ENCODE assay signal across 1 cellular context in genomic region chr9:5110867-5111681, GRCh38.
TF ChIP-seq lines count a peak whose summit lies in the region.

No MANE protein-coding gene starts in this region.

TF ChIP-seq in HepG2, 621 proteins besides CTCF, POLR2A, EP300 and RAD21 (continued from another document):
- TF ChIP-seq, protein P1, sequence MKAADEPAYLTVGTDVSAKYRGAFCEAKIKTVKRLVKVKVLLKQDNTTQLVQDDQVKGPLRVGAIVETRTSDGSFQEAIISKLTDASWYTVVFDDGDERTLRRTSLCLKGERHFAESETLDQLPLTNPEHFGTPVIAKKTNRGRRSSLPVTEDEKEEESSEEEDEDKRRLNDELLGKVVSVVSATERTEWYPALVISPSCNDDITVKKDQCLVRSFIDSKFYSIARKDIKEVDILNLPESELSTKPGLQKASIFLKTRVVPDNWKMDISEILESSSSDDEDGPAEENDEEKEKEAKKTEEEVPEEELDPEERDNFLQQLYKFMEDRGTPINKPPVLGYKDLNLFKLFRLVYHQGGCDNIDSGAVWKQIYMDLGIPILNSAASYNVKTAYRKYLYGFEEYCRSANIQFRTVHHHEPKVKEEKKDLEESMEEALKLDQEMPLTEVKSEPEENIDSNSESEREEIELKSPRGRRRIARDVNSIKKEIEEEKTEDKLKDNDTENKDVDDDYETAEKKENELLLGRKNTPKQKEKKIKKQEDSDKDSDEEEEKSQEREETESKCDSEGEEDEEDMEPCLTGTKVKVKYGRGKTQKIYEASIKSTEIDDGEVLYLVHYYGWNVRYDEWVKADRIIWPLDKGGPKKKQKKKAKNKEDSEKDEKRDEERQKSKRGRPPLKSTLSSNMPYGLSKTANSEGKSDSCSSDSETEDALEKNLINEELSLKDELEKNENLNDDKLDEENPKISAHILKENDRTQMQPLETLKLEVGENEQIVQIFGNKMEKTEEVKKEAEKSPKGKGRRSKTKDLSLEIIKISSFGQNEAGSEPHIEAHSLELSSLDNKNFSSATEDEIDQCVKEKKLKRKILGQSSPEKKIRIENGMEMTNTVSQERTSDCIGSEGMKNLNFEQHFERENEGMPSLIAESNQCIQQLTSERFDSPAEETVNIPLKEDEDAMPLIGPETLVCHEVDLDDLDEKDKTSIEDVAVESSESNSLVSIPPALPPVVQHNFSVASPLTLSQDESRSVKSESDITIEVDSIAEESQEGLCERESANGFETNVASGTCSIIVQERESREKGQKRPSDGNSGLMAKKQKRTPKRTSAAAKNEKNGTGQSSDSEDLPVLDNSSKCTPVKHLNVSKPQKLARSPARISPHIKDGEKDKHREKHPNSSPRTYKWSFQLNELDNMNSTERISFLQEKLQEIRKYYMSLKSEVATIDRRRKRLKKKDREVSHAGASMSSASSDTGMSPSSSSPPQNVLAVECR (CRISPR knock-in tag; IDR thresholded peaks at IDR 0.05; ENCODE audit: borderline replicate concordance), result no peak
- TF ChIP-seq CREBL2 (CRISPR knock-in tag; IDR thresholded peaks at IDR 0.05; ENCODE audit: borderline replicate concordance) (no peak), ZNF460 (CRISPR knock-in tag; IDR thresholded peaks at IDR 0.05; ENCODE audit: borderline replicate concordance) (no peak), THAP7 (CRISPR knock-in tag; IDR thresholded peaks at IDR 0.05) (no peak), SNAPC2 (CRISPR knock-in tag; IDR thresholded peaks at IDR 0.05) (no peak), ZNF263 (CRISPR knock-in tag; IDR thresholded peaks at IDR 0.05) (no peak), RBM39 (IDR thresholded peaks at IDR 0.05; ENCODE audit: low read depth, low read length, poor library complexity, severe bottlenecking) (no peak), REPIN1 (CRISPR knock-in tag; IDR thresholded peaks at IDR 0.05; ENCODE audit: borderline replicate concordance, low read depth) (no peak), RARA (CRISPR knock-in tag; IDR thresholded peaks at IDR 0.05) (no peak), SAFB2 (CRISPR knock-in tag; IDR thresholded peaks at IDR 0.05; ENCODE audit: borderline replicate concordance, low read depth) (no peak)
